15 cellular contexts compared by ENCODE assay signal in the genomic region with DNA sequence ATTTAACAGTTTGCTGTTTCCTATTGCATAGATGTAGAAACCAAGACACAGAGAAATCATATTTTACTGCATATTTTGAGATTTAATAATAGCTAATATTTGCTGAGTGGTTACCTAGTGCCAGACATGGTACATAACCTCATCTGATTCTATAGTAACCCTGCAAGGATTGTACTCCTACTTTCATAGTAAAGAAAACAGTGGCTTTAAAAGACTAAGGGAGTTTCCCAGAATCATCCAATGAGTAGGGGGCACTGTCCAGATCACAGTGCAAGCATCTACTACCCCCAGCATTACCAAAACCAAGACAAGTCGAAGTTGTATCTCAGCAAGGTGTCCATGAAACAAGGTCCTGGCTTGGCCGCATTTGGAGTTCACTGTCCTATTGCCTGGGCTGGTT.
A peak's percentile ranks its signal among the peaks of the same experiment; 100 is the strongest.
DNase-seq lines count a peak whose midpoint lies in the region; ATAC-seq, FAIRE-seq and TF ChIP-seq lines count a peak whose summit lies in the region.
"Had no signal": no experiment of that assay in that cellular context is flagged by ENCODE, and none has a peak within 500 bp of the region (broad histone marks: within the 10 kb centered on the region; RNA-seq: fewer than 3 reads in every experiment).

No MANE protein-coding gene starts in this region.

- RAD21 ChIA-PET in GM12878 (lab: Charles Lee; ENCODE audit: unreplicated experiment), result interaction anchor here (0.9 to 1.7 kb wide), 2 partner anchors 23 to 29 kb away, joined by 3 to 5 read pairs; no protein-coding TSS in a partner anchor

- H3K4me1 ChIP-seq in GM12878 (ENCODE audit: control insufficient read depth, insufficient read depth, low read length) (peaks cover 12% of the 10 kb centered on the region), sigmoid colon (no peaks in the 10 kb centered on the region)

- SMC1A ChIA-PET in GM12878 (lab: Charles Lee; ENCODE audit: uncharacterized antibody, unreplicated experiment), result interaction anchor here (0.6 to 1.4 kb wide), 4 partner anchors 12 to 246 kb away, joined by 3 to 4 read pairs (median 4); no protein-coding TSS in a partner anchor

- peak; percentile 78 for FAIRE-seq in GM12878 (lab: Jason Lieb, UNC)
- FAIRE-seq: G401.6 had no signal

- TF ChIP-seq POLR2A in GM12878 (IDR thresholded peaks at IDR 0.05; ENCODE audit: low read depth, low read length) (no peak), sigmoid colon (IDR thresholded peaks at IDR 0.05) (no peak)

- H3K36me3 ChIP-seq in GM12878 (ENCODE audit: control insufficient read depth in 2 of 2, insufficient read depth in 2 of 2, low read length in 1 of 2) (no peaks in the 10 kb centered on the region), sigmoid colon (no peaks in the 10 kb centered on the region)

- in situ Hi-C loops in GM12878 (cut with MboI), result no loop called here

- H3K4me3 ChIP-seq in GM12878 (no peak overlapping the region; the same call in 1 of the 2 replicates), sigmoid colon (no peak overlapping the region)
- H3K4me3 ChIP-seq: GM23338 had no signal

- peaks cover 5% of the 10 kb centered on the region for H3K9me3 Mint-ChIP-seq in osteocyte (ENCODE audit: unreplicated experiment)
- H3K9me3 Mint-ChIP-seq: GM23338 had no signal

- DNase-seq in GM12878 (ENCODE audit: low read depth, low spot score) (no peak), sigmoid colon (no peak), osteocyte (ENCODE audit: extremely low spot score, unreplicated experiment) (no peak), 8988T (no peak)
- DNase-seq in activated CD4-positive, CD25-positive, alpha-beta regulatory T cell (lab: John Stamatoyannopoulos, UW), result no peak
- DNase-seq: NCI-H1417, NCI-H748 treated with DMSO at 0.1 percent for 48 hours, SHP77 had no signal

- no peaks in the 10 kb centered on the region for H3K79me2 ChIP-seq in GM12878 (ENCODE audit: control insufficient read depth, insufficient read depth, low read length)

- no peaks in the 10 kb centered on the region for H3K36me3 Mint-ChIP-seq in osteocyte (ENCODE audit: unreplicated experiment)
- H3K36me3 Mint-ChIP-seq: activated naive CD8-positive, alpha-beta T cell had no signal

- WGBS in GM12878 (ENCODE audit: insufficient coverage, insufficient replicate concordance, low lambda C conversion rate, missing lambda C conversion rate), result 0% methylated on average over 2 of the region's 2 CpGs
- WGBS in sigmoid colon, 2 donors, result 71 to 87% methylated on average over 2 of the region's 2 CpGs

- peaks cover 5% of the 10 kb centered on the region; the same call in 2 of the 3 replicates for H3K9me3 ChIP-seq in GM12878 (replicated peaks; ENCODE audit: control insufficient read depth, insufficient read depth, low read length)
- H3K9me3 ChIP-seq in sigmoid colon, result no peaks in the 10 kb centered on the region

- no TSS peak for BruUV-seq in GM12878 (replicated peaks; lab: Mats Ljungman, UMichigan)

- H4K20me1 ChIP-seq in GM12878 (ENCODE audit: control insufficient read depth, insufficient read depth), result no peaks in the 10 kb centered on the region

- TF ChIP-seq RAD21 in GM12878 (IDR thresholded peaks at IDR 0.05; ENCODE audit: insufficient read depth, low read depth, low read length), result no peak

- H3K9ac ChIP-seq in GM12878 (ENCODE audit: control insufficient read depth, insufficient read depth, low read length), result peak overlapping the region; percentile 40; the same call in 1 of the 2 replicates

- POLR2A ChIA-PET in GM12878 (lab: Charles Lee), result no interaction called here

- H3K27me3 ChIP-seq in GM12878 (replicated peaks in 1 of 2; ENCODE audit: control insufficient read depth in 2 of 2, insufficient read depth in 2 of 2, low read length in 1 of 2) (no peaks in the 10 kb centered on the region), sigmoid colon (no peaks in the 10 kb centered on the region)

- peak overlapping the region; percentile 47 for H2AFZ ChIP-seq in GM12878 (ENCODE audit: control insufficient read depth, low read depth, low read length)
- H2AFZ ChIP-seq: GM23338 had no signal

- CTCF ChIA-PET in GM12878 (lab: Yijun Ruan, JAX), result no interaction called here

- H3K4me3 Mint-ChIP-seq in osteocyte (ENCODE audit: unreplicated experiment), result no peak overlapping the region
- H3K4me3 Mint-ChIP-seq: activated naive CD8-positive, alpha-beta T cell; GM23338 had no signal

- H3K27ac Mint-ChIP-seq in osteocyte (ENCODE audit: unreplicated experiment), result no peak overlapping the region
- H3K27ac Mint-ChIP-seq: activated naive CD8-positive, alpha-beta T cell; GM23338 had no signal

- ATAC-seq in GM18907 (IDR thresholded peaks at IDR 0.05; ENCODE audit: unreplicated experiment), result peak; percentile 75
- ATAC-seq in GM21529 (IDR thresholded peaks at IDR 0.05; ENCODE audit: unreplicated experiment), result peak; percentile 43
- ATAC-seq in HG03064 (IDR thresholded peaks at IDR 0.05; ENCODE audit: low read depth, unreplicated experiment), result peak; percentile 27
- ATAC-seq in GM12878, result peak; percentile 81
- ATAC-seq: GM23338 had no signal

- TF ChIP-seq CTCF in GM12878 (IDR thresholded peaks at IDR 0.05 in 2 of 3, conservative IDR thresholded peaks at IDR 0.05 in 1 of 3; ENCODE audit: control insufficient read depth in 2 of 3, extremely low read depth in 1 of 3, insufficient read depth in 1 of 3, low read depth in 3 of 3, low read length in 3 of 3), result no peak
- no peak for TF ChIP-seq CTCF in sigmoid colon (IDR thresholded peaks at IDR 0.05)
- no peak for TF ChIP-seq CTCF in osteocyte (IDR thresholded peaks at IDR 0.05)

- H3K27me3 Mint-ChIP-seq in osteocyte (ENCODE audit: unreplicated experiment), result no peaks in the 10 kb centered on the region
- H3K27me3 Mint-ChIP-seq: activated naive CD8-positive, alpha-beta T cell had no signal

- H3K27ac ChIP-seq in GM12878 (ENCODE audit: control insufficient read depth, insufficient read depth) (peak overlapping the region; percentile 84), sigmoid colon (no peak overlapping the region)
- H3K27ac ChIP-seq: C4-2B had no signal

- peaks cover 38% of the 10 kb centered on the region for H3K4me1 Mint-ChIP-seq in osteocyte (ENCODE audit: unreplicated experiment)

- H3K4me2 ChIP-seq in GM12878 (ENCODE audit: control insufficient read depth, insufficient read depth), result peak overlapping the region; percentile 56
- H3K4me2 ChIP-seq: GM23338 had no signal

- no peak; a peak in 1 of 4 replicates for TF ChIP-seq EP300 in GM12878 (IDR thresholded peaks at IDR 0.05; ENCODE audit: borderline replicate concordance in 1 of 2, control insufficient read depth in 1 of 2, low read depth in 2 of 2, low read length in 2 of 2)
- TF ChIP-seq EP300 in sigmoid colon (IDR thresholded peaks at IDR 0.05), result no peak

- intact Hi-C loops in GM12878 (cut with micrococcal nuclease; ENCODE audit: unreplicated experiment), result loop anchor here (2.0 to 5.0 kb wide), 3 partner anchors 48 to 899 kb away; partner anchors contain the start of gene DCTD
- intact Hi-C loops in sigmoid colon (cut with DNase I), result no loop called here

TF ChIP-seq in GM12878, 131 proteins besides CTCF, POLR2A, EP300 and RAD21:
- no peak for TF ChIP-seq YY1 (IDR thresholded peaks at IDR 0.05; ENCODE audit: low read depth, low read length)
- TF ChIP-seq GATAD2B (conservative IDR thresholded peaks at IDR 0.05; ENCODE audit: low read depth), result 0 out of 2 replicates have a peak, but pooled peaks have one; percentile 33

Comparison
In these comparisons a context has a peak if more than half of its experiments do, and no peak if none do; other contexts are left out.
1. ATAC-seq: peak in every context shown above with its lines; median percentile 81 in GM12878; 75 in GM18907; 43 in GM21529; 27 in HG03064.